ENCODE assay signal across 8 cellular contexts in genomic region chrX:76253432-76253831, GRCh38.
DNase-seq lines count a peak whose midpoint lies in the region; ATAC-seq, FAIRE-seq and TF ChIP-seq lines count a peak whose summit lies in the region.

No MANE protein-coding gene starts in this region.

- TF ChIP-seq EP300 in GM12878 (IDR thresholded peaks at IDR 0.05; ENCODE audit: borderline replicate concordance in 1 of 2, control insufficient read depth in 1 of 2, low read depth in 2 of 2, low read length in 2 of 2): no peak

- peak; percentile 84 for TF ChIP-seq RAD21 in GM12878 (IDR thresholded peaks at IDR 0.05; ENCODE audit: insufficient read depth, low read depth, low read length)

- H4K20me1 ChIP-seq in GM12878 (ENCODE audit: control insufficient read depth, insufficient read depth): no peaks in the 10 kb centered on the region
- H4K20me1 ChIP-seq in keratinocyte (ENCODE audit: control insufficient read depth, extremely low read depth, insufficient read depth, low read length): no peaks in the 10 kb centered on the region

- in situ Hi-C loops in GM12878 (cut with MboI): loop anchor here (25.0 kb wide), 1 partner anchor 1216 kb away; no protein-coding TSS in a partner anchor

- no peak overlapping the region for H3K9ac ChIP-seq in GM12878 (ENCODE audit: control insufficient read depth, insufficient read depth, low read length)
- H3K9ac ChIP-seq in keratinocyte (ENCODE audit: control insufficient read depth, extremely low read depth, insufficient read depth, low read length): no peak overlapping the region

- POLR2A ChIA-PET in GM12878 (lab: Charles Lee): no interaction called here

- H3K9me1 ChIP-seq in keratinocyte (ENCODE audit: control insufficient read depth, extremely low read depth, insufficient read depth, low read length): no peaks in the 10 kb centered on the region

- H3K36me3 ChIP-seq in GM12878 (ENCODE audit: control insufficient read depth in 2 of 2, insufficient read depth in 2 of 2, low read length in 1 of 2) (no peaks in the 10 kb centered on the region), keratinocyte (ENCODE audit: control insufficient read depth in 2 of 2, extremely low read depth in 1 of 2, insufficient read depth in 2 of 2, low read length in 2 of 2) (no peaks in the 10 kb centered on the region)

- H3K27me3 ChIP-seq in GM12878 (replicated peaks in 1 of 2; ENCODE audit: control insufficient read depth in 2 of 2, insufficient read depth in 2 of 2, low read length in 1 of 2) (no peaks in the 10 kb centered on the region), keratinocyte (ENCODE audit: control insufficient read depth, extremely low read depth, insufficient read depth, low read length) (no peaks in the 10 kb centered on the region)

- RAD21 ChIA-PET in GM12878 (lab: Charles Lee; ENCODE audit: unreplicated experiment): interaction anchor here (1.2 to 1.5 kb wide), 3 partner anchors 76 to 105 kb away, joined by 3 read pairs; no protein-coding TSS in a partner anchor

- H3K79me2 ChIP-seq in GM12878 (ENCODE audit: control insufficient read depth, insufficient read depth, low read length) (no peaks in the 10 kb centered on the region), keratinocyte (ENCODE audit: control insufficient read depth, insufficient read depth, low read length) (no peaks in the 10 kb centered on the region)

- TF ChIP-seq POLR2A in GM12878 (IDR thresholded peaks at IDR 0.05; ENCODE audit: low read depth, low read length): no peak
- no peak for TF ChIP-seq POLR2A in H54 (IDR thresholded peaks at IDR 0.05; ENCODE audit: low read depth, low read length)

- DNase-seq in D341Med (ENCODE audit: low spot score) (peak; percentile 39), RPMI8226 (peak; percentile 25), GM12878 (ENCODE audit: low read depth, low spot score) (peak; percentile 30), keratinocyte (ENCODE audit: low read depth, low spot score) (no peak), H54 (ENCODE audit: insufficient read length, low spot score) (no peak)
- DNase-seq in stimulated activated CD8-positive, alpha-beta memory T cell treated with anti-CD3 and anti-CD28 coated beads, Interleukin-12 subunit alpha, Interleukin-12 subunit beta, amount 100 ng/mL, for 1 hour (ENCODE audit: low read depth): peak; percentile 25

- BruUV-seq in GM12878 (replicated peaks; lab: Mats Ljungman, UMichigan): no TSS peak

- dilution Hi-C loops in keratinocyte (cut with MboI; ENCODE audit: extremely low pct_ligation_motif_present, low sequenced_read_pairs): no loop called here

- ATAC-seq in GM18909 (IDR thresholded peaks at IDR 0.05; ENCODE audit: poor library complexity, unreplicated experiment) (peak; percentile 93), HG03159 (IDR thresholded peaks at IDR 0.05; ENCODE audit: unreplicated experiment) (peak; percentile 93), GM12878 (peak; percentile 95)

- FAIRE-seq in GM12878 (lab: Jason Lieb, UNC) (peak; percentile 13), keratinocyte (lab: Jason Lieb, UNC) (no peak), H54 (lab: Jason Lieb, UNC) (no peak)

- H3K4me2 ChIP-seq in GM12878 (ENCODE audit: control insufficient read depth, insufficient read depth) (no peak overlapping the region), keratinocyte (ENCODE audit: control insufficient read depth, extremely low read depth, insufficient read depth, low read depth, low read length) (no peak overlapping the region)

- TF ChIP-seq CTCF in GM12878 (IDR thresholded peaks at IDR 0.05 in 2 of 3, conservative IDR thresholded peaks at IDR 0.05 in 1 of 3; ENCODE audit: control insufficient read depth in 2 of 3, extremely low read depth in 1 of 3, insufficient read depth in 1 of 3, low read depth in 3 of 3, low read length in 3 of 3) (peak; percentile 58 to 67 (median 59); a peak in 5 of 6 replicates), keratinocyte (optimal IDR thresholded peaks at IDR 0.05 in 1 of 3, IDR thresholded peaks at IDR 0.05 in 1 of 3, conservative IDR thresholded peaks at IDR 0.05 in 1 of 3; ENCODE audit: extremely low read depth in 1 of 3, insufficient read depth in 2 of 3, low read length in 3 of 3) (peak; percentile 28 to 55 (median 44))

- H3K4me3 ChIP-seq in GM12878 (no peak overlapping the region), keratinocyte (ENCODE audit: control insufficient read depth in 2 of 3, extremely low read depth in 1 of 3, insufficient read depth in 2 of 3, low read depth in 1 of 3, low read length in 3 of 3) (no peak overlapping the region)

- SMC1A ChIA-PET in GM12878 (lab: Charles Lee; ENCODE audit: uncharacterized antibody, unreplicated experiment): interaction anchor here (0.6 to 1.3 kb wide), 4 partner anchors 80 to 1272 kb away, joined by 3 read pairs; no protein-coding TSS in a partner anchor

- H3K4me1 ChIP-seq in GM12878 (ENCODE audit: control insufficient read depth, insufficient read depth, low read length): no peaks in the 10 kb centered on the region
- H3K4me1 ChIP-seq in keratinocyte (ENCODE audit: control insufficient read depth, extremely low read depth, insufficient read depth, low read length): no peaks in the 10 kb centered on the region

- CTCF ChIA-PET in GM12878 (lab: Yijun Ruan, JAX): interaction anchor here (0.6 to 2.1 kb wide), 5 partner anchors 10 to 1215 kb away, joined by 3 to 12 read pairs (median 3); no protein-coding TSS in a partner anchor

- H2AFZ ChIP-seq in GM12878 (ENCODE audit: control insufficient read depth, low read depth, low read length): no peak overlapping the region; the same call in 1 of the 2 replicates
- no peak overlapping the region for H2AFZ ChIP-seq in keratinocyte (ENCODE audit: control insufficient read depth, low read length)

- no peaks in the 10 kb centered on the region for H3K9me3 ChIP-seq in GM12878 (replicated peaks; ENCODE audit: control insufficient read depth, insufficient read depth, low read length)
- no peaks in the 10 kb centered on the region for H3K9me3 ChIP-seq in keratinocyte (ENCODE audit: control insufficient read depth, low read depth, low read length)

- H3K27ac ChIP-seq in GM12878 (ENCODE audit: control insufficient read depth, insufficient read depth) (no peak overlapping the region), keratinocyte (ENCODE audit: control insufficient read depth, insufficient read depth, low read length) (no peak overlapping the region)

- WGBS in GM12878 (ENCODE audit: insufficient coverage, insufficient replicate concordance, low lambda C conversion rate, missing lambda C conversion rate): 2% methylated on average over 3 of the region's 3 CpGs

- intact Hi-C loops in GM12878 (cut with micrococcal nuclease; ENCODE audit: unreplicated experiment): loop anchor here (5.0 kb wide), 3 partner anchors 81 to 1216 kb away; partner anchors contain the start of gene PBDC1

TF ChIP-seq in GM12878, 131 proteins besides CTCF, POLR2A, EP300 and RAD21:
- TF ChIP-seq SMC3 (IDR thresholded peaks at IDR 0.05; ENCODE audit: borderline replicate concordance, low read length) (peak; percentile 51; the same call in 1 of the 2 replicates), PAX8 (IDR thresholded peaks at IDR 0.05) (no peak)

Comparison
In these comparisons a context has a peak if more than half of its experiments do, and no peak if none do; other contexts are left out.
1. DNase-seq: peak in D341Med (single experiment), RPMI8226 (single experiment), GM12878 (single experiment) and stimulated activated CD8-positive, alpha-beta memory T cell treated with anti-CD3 and anti-CD28 coated beads, Interleukin-12 subunit alpha, Interleukin-12 subunit beta, amount 100 ng/mL, for 1 hour (single experiment); none in keratinocyte (single experiment) and H54 (single experiment).
2. Peak in every context shown above with its lines, with median percentiles within 50 percentile points of each other: ATAC-seq.